7 cellular contexts compared by ENCODE assay signal in the genomic region with DNA sequence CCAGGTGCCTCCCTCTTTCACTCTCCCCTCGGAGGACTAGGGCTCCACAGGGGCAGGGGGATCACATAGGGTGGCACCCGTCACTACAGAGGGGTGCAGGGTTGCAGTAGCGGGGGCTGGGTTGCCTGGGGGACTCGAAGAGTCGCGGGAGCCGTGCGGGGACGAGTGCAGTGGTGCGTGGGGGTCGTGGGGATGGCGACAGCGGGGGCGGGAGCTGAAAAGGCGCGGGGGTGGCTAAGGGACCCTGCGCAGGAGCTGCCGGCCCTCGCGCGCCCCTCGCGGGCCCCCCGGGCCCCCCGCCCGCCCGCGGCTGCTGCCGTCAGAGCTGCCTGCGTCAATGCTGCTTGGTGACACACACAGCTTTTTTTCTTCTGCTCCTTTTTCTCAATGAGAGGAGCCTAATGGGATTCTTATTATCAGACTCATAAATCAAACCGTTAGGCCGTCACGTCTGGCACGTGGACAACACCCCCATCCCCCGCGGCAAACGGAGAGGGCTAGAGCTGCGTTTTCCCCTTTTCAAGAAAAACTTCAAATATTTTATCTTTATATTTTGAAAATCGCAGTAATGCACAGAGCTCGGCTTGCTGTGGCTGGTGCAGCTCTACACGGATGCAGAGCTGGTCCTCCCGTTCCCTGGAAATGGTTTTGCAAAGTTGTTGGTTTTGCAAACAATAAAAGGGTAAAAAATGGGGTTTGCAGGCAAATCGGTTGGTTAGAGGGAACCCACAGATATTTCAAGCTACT.
DNase-seq lines count a peak whose midpoint lies in the region; ATAC-seq and TF ChIP-seq lines count a peak whose summit lies in the region.

No MANE protein-coding gene starts in this region.

- H3K4me3 ChIP-seq in thoracic aorta, result peak overlapping the region; percentile 65

- H3K27ac Mint-ChIP-seq in brain, result peak overlapping the region; percentile 81 to 99 (median 94)

- H3K9me3 Mint-ChIP-seq in brain, result peaks cover 0 to 10% (median 3%) of the 10 kb centered on the region in 5 experiments

- DNase-seq in NCI-H1105 (lab: John Stamatoyannopoulos, UW), result peak; percentile 94
- peak; percentile 69 for DNase-seq in kidney glomerular epithelial cell (lab: John Stamatoyannopoulos, UW)
- no peak for DNase-seq in thoracic aorta (ENCODE audit: low spot score)
- no peak for DNase-seq in dermis blood vessel endothelial cell
- no peak for DNase-seq in activated CD4-positive, alpha-beta T cell treated with anti-CD3 and anti-CD28 coated beads, Interleukin-2, amount 50 U/mL, for 4 hours
- DNase-seq in GM20000 (ENCODE audit: low spot score), result no peak

- no peaks in the 10 kb centered on the region for H3K36me3 Mint-ChIP-seq in brain

- ATAC-seq in thoracic aorta (ENCODE audit: insufficient number of reproducible peaks, low FRiP score, low read depth), result no peak

- H3K27ac ChIP-seq in thoracic aorta, result peak overlapping the region in 1 of 2 donors; percentile 12

- H3K27me3 ChIP-seq in thoracic aorta (replicated peaks; ENCODE audit: insufficient read depth), result no peaks in the 10 kb centered on the region

- H3K4me1 ChIP-seq in thoracic aorta (ENCODE audit: control insufficient read depth in 1 of 2, low read depth in 2 of 2), result peaks cover 11 to 40% of the 10 kb centered on the region in 2 donors

- TF ChIP-seq CTCF in brain (conservative IDR thresholded peaks at IDR 0.05) (no peak), thoracic aorta (IDR thresholded peaks at IDR 0.05) (no peak), GM20000 (IDR thresholded peaks at IDR 0.05; ENCODE audit: extremely low read depth, missing control alignments) (no peak)

- H3K4me1 Mint-ChIP-seq in brain, result peaks cover 81% of the 10 kb centered on the region

- peak overlapping the region; percentile 85 to 93 (median 87) for H3K4me3 Mint-ChIP-seq in brain

- peaks cover 27% of the 10 kb centered on the region for H3K27me3 Mint-ChIP-seq in brain

- H3K36me3 ChIP-seq in thoracic aorta, result no peaks in the 10 kb centered on the region

- H3K9me3 ChIP-seq in thoracic aorta, result no peaks in the 10 kb centered on the region

Comparison
In these comparisons a context has a peak if more than half of its experiments do, and no peak if none do; other contexts are left out.
1. DNase-seq: peak in NCI-H1105 (single experiment) and kidney glomerular epithelial cell (single experiment); none in thoracic aorta (single experiment), dermis blood vessel endothelial cell (single experiment), activated CD4-positive, alpha-beta T cell treated with anti-CD3 and anti-CD28 coated beads, Interleukin-2, amount 50 U/mL, for 4 hours (0 of 2) and GM20000 (single experiment).